Comparison of ENCODE assay signal across 8 cellular contexts in the genomic region with DNA sequence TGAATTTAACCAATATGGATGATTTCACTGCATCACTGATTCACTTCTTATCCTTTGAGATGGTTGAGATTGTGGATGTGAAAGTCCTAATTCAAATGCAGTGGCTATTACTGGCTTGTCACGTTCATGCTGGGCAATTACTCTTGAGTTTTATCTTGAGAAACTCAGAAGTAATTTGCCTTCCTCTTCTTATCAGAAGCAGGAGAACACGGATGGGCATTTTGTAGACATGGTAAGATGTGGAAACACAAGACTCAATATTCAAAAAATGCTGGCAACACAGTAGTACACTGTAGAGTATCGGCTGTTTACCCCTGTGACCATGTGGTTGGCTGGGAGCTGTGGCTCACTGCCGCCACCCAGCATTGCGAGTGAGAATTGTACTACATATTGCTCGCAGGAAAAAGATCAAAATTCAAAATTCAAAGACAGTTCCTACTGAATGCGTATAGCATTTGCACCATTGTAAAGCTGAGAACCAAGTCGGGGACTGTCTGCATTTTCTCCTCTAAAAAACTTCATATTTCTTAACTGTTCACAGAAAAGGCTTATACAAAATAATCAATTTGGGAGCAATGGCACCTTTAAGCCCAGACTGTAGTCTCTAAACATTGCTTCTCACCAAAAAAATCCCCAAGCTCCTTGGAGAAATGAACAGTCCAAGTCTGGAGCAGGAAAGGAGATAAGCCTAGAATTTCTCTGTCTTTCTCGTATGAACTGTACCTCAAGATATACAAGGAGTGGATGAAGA.
DNase-seq lines count a peak whose midpoint lies in the region; ATAC-seq and TF ChIP-seq lines count a peak whose summit lies in the region.

No MANE protein-coding gene starts in this region.

- ATAC-seq in CD4-positive, alpha-beta T cell (ENCODE audit: poor library complexity): peak; percentile 100
- ATAC-seq in GM19023 (IDR thresholded peaks at IDR 0.05; ENCODE audit: unreplicated experiment) (peak; percentile 86), HG03159 (IDR thresholded peaks at IDR 0.05; ENCODE audit: unreplicated experiment) (peak; percentile 90), RWPE2 (ENCODE audit: low read depth) (peak; percentile 72)

- CTCF ChIA-PET in CD4-positive, alpha-beta T cell (lab: Charles Lee): interaction anchor here (0.6 to 2.7 kb wide), 24 partner anchors 22 to 257 kb away, joined by 3 to 25 read pairs (median 4); a partner anchor contains a TSS

- no peaks in the 10 kb centered on the region for H3K9me3 Mint-ChIP-seq in CD4-positive, alpha-beta T cell

- no peaks in the 10 kb centered on the region for H3K9me3 ChIP-seq in CD4-positive, alpha-beta T cell (ENCODE audit: control insufficient read depth, low read length)
- H3K9me3 ChIP-seq in RWPE2 (ENCODE audit: severe bottlenecking) (no peaks in the 10 kb centered on the region), vagina (no peaks in the 10 kb centered on the region)

- no peaks in the 10 kb centered on the region for H3K27me3 ChIP-seq in CD4-positive, alpha-beta T cell (ENCODE audit: control insufficient read depth, insufficient read depth, low read length)
- H3K27me3 ChIP-seq in RWPE2 (ENCODE audit: insufficient read depth, poor library complexity, severe bottlenecking): no peaks in the 10 kb centered on the region
- no peaks in the 10 kb centered on the region for H3K27me3 ChIP-seq in vagina

- H3K4me3 ChIP-seq in RWPE2 (ENCODE audit: severe bottlenecking): no peak overlapping the region
- no peak overlapping the region for H3K4me3 ChIP-seq in vagina

- H3K36me3 ChIP-seq in RWPE2 (ENCODE audit: low read depth): no peaks in the 10 kb centered on the region
- no peaks in the 10 kb centered on the region for H3K36me3 ChIP-seq in vagina

- H3K4me3 Mint-ChIP-seq in CD4-positive, alpha-beta T cell: no peak overlapping the region

- POLR2A ChIA-PET in CD4-positive, alpha-beta T cell (lab: Charles Lee): interaction anchor here (1.2 kb wide), 2 partner anchors 75 to 120 kb away, joined by 3 to 4 read pairs; no protein-coding TSS in a partner anchor

- TF ChIP-seq POLR2A in vagina (IDR thresholded peaks at IDR 0.05): no peak

- H3K27ac ChIP-seq in CD4-positive, alpha-beta T cell (ENCODE audit: low read depth, low read length): no peak overlapping the region
- no peak overlapping the region for H3K27ac ChIP-seq in RWPE2 (ENCODE audit: poor library complexity, severe bottlenecking)
- H3K27ac ChIP-seq in vagina: no peak overlapping the region

- no peaks in the 10 kb centered on the region for H3K36me3 Mint-ChIP-seq in CD4-positive, alpha-beta T cell (ENCODE audit: low read depth)

- intact Hi-C loops in CD4-positive, alpha-beta T cell (cut with DNase I, micrococcal nuclease): loop anchor here (1.0 to 5.0 kb wide), 5 partner anchors 63 to 238 kb away; a partner anchor contains a TSS
- intact Hi-C loops in vagina (cut with DNase I): no loop called here

- peak; percentile 40 to 63 (median 56) for DNase-seq in CD4-positive, alpha-beta T cell
- DNase-seq in RWPE2 (ENCODE audit: low spot score): no peak
- peak; percentile 8 for DNase-seq in activated naive CD8-positive, alpha-beta T cell treated with anti-CD3 and anti-CD28 coated beads, Interleukin-2, amount 50 U/mL, for 16 hours (ENCODE audit: low read depth, low spot score)
- DNase-seq in iPS-NIHi11 (ENCODE audit: low spot score): peak; percentile 35
- peak; percentile 24 to 32 for DNase-seq in stimulated activated CD4-positive, alpha-beta T cell treated with anti-CD3 and anti-CD28 coated beads, Interleukin-4, amount 100 ng/mL, for 48 hours (ENCODE audit: low read depth in 2 of 2)
- no peak for DNase-seq in vagina (ENCODE audit: extremely low spot score in 2 of 2)

- peaks cover 4% of the 10 kb centered on the region for H3K27me3 Mint-ChIP-seq in CD4-positive, alpha-beta T cell

- H3K4me1 Mint-ChIP-seq in CD4-positive, alpha-beta T cell (ENCODE audit: low read depth): peaks cover 5% of the 10 kb centered on the region

- H3K4me1 ChIP-seq in RWPE2 (ENCODE audit: insufficient read depth, poor library complexity, severe bottlenecking) (no peaks in the 10 kb centered on the region), vagina (no peaks in the 10 kb centered on the region)

- H3K27ac Mint-ChIP-seq in CD4-positive, alpha-beta T cell: no peak overlapping the region

- TF ChIP-seq CTCF in CD4-positive, alpha-beta T cell (IDR thresholded peaks at IDR 0.05): peak; percentile 85
- TF ChIP-seq CTCF in RWPE2 (IDR thresholded peaks at IDR 0.05; ENCODE audit: poor library complexity, severe bottlenecking): peak; percentile 79
- peak in 1 of 3 experiments; percentile 26 for TF ChIP-seq CTCF in vagina (IDR thresholded peaks at IDR 0.05)

Comparison
In these comparisons a context has a peak if more than half of its experiments do, and no peak if none do; other contexts are left out.
1. DNase-seq: peak in CD4-positive, alpha-beta T cell (10 of 10), activated naive CD8-positive, alpha-beta T cell treated with anti-CD3 and anti-CD28 coated beads, Interleukin-2, amount 50 U/mL, for 16 hours (single experiment), iPS-NIHi11 (single experiment) and stimulated activated CD4-positive, alpha-beta T cell treated with anti-CD3 and anti-CD28 coated beads, Interleukin-4, amount 100 ng/mL, for 48 hours (2 of 2); none in RWPE2 (single experiment) and vagina (0 of 2).
2. Peak in every context shown above with its lines, with median percentiles within 50 percentile points of each other: ATAC-seq.